In genomic region chr12:115203661-115204060, GRCh38 we compare ENCODE assay signal across 22 cellular contexts.
DNase-seq lines count a peak whose midpoint lies in the region; ATAC-seq, FAIRE-seq and TF ChIP-seq lines count a peak whose summit lies in the region.
"Had no signal": no experiment of that assay in that cellular context is flagged by ENCODE, and none has a peak within 500 bp of the region (broad histone marks: within the 10 kb centered on the region; RNA-seq: fewer than 3 reads in every experiment).

No MANE protein-coding gene starts in this region.

- H3K9ac ChIP-seq in skeletal muscle satellite cell (ENCODE audit: low read depth, low read length) (no peak overlapping the region), HepG2 (ENCODE audit: insufficient read depth, low read depth, low read length) (no peak overlapping the region)

- no peaks in the 10 kb centered on the region for H4K20me1 ChIP-seq in HepG2 (ENCODE audit: insufficient read depth, low read length)

- H3K9me3 ChIP-seq in SJCRH30 (replicated peaks) (no peaks in the 10 kb centered on the region), skeletal muscle satellite cell (replicated peaks; ENCODE audit: low read length) (no peaks in the 10 kb centered on the region), HepG2 (ENCODE audit: low read length) (no peaks in the 10 kb centered on the region)
- H3K9me3 ChIP-seq: heart right ventricle, right lobe of liver, tibial nerve had no signal

- H3K4me1 ChIP-seq in SJCRH30, result peaks cover 17% of the 10 kb centered on the region
- peaks cover 28% of the 10 kb centered on the region for H3K4me1 ChIP-seq in skeletal muscle satellite cell (ENCODE audit: control insufficient read depth, insufficient read depth, low read length)
- no peaks in the 10 kb centered on the region for H3K4me1 ChIP-seq in HepG2 (ENCODE audit: insufficient read depth, low read length)
- H3K4me1 ChIP-seq: heart right ventricle, right lobe of liver had no signal

- H3K4me3 ChIP-seq in SJCRH30, result no peak overlapping the region
- H3K4me3 ChIP-seq in fibroblast of the aortic adventitia (ENCODE audit: low read depth, low read length), result no peak overlapping the region
- H3K4me3 ChIP-seq in skeletal muscle satellite cell (ENCODE audit: low read length), result no peak overlapping the region
- H3K4me3 ChIP-seq in HepG2 (replicated peaks in 1 of 3; ENCODE audit: insufficient read depth in 1 of 3, low read depth in 2 of 3, low read length in 3 of 3), result no peak overlapping the region
- H3K4me3 ChIP-seq: heart right ventricle, right lobe of liver, tibial nerve had no signal

- WGBS in HepG2 (ENCODE audit: low lambda C conversion rate), result 9% methylated on average over 3 of the region's 3 CpGs

- ATAC-seq in HepG2, result no peak
- no peak for ATAC-seq in activated CD4-positive, alpha-beta T cell treated with anti-CD3 and anti-CD28 coated beads for 36 hours
- ATAC-seq: esophagus mucosa; heart right ventricle; right lobe of liver; stimulated activated naive CD8-positive, alpha-beta T cell treated with anti-CD3 and anti-CD28 coated beads, Interleukin-15, Interleukin-2, amounts not matched to agents 100 U/mL and 50 U/mL, for 24 hours had no signal

- H3K27me3 ChIP-seq in SJCRH30 (no peaks in the 10 kb centered on the region), skeletal muscle satellite cell (ENCODE audit: control insufficient read depth, insufficient read depth, low read length) (no peaks in the 10 kb centered on the region), HepG2 (ENCODE audit: control insufficient read depth in 1 of 2, insufficient read depth in 2 of 2, low read length in 2 of 2) (peaks cover 0 to 12% of the 10 kb centered on the region in 2 experiments; a peak in 1 of 5 replicates)
- H3K27me3 ChIP-seq: heart right ventricle, right lobe of liver, tibial nerve had no signal

- H3K27ac ChIP-seq in SJCRH30 (no peak overlapping the region), HepG2 (ENCODE audit: extremely low read length, insufficient read depth, low read length) (no peak overlapping the region)
- H3K27ac ChIP-seq: heart right ventricle, right lobe of liver, tibial nerve had no signal

- DNase-seq in GM04503 (ENCODE audit: low read depth), result peak; percentile 18
- DNase-seq in SJCRH30, result peak; percentile 32 to 63
- peak; percentile 47 for DNase-seq in fibroblast of the aortic adventitia (ENCODE audit: low read depth)
- DNase-seq in HepG2 (ENCODE audit: low spot score), result no peak
- DNase-seq in activated CD4-positive, alpha-beta T cell treated with anti-CD3 and anti-CD28 coated beads for 36 hours, result no peak
- DNase-seq in dermis blood vessel endothelial cell, result no peak
- DNase-seq in NCI-H146 treated with DMSO at 0.1 percent for 48 hours (lab: John Stamatoyannopoulos, UW; ENCODE audit: unreplicated experiment), result no peak
- DNase-seq: activated CD4-positive, alpha-beta T cell treated with anti-CD3 and anti-CD28 coated beads, Interleukin-2, amount 50 U/mL, for 1 hour; activated CD8-positive, alpha-beta memory T cell treated with anti-CD3 and anti-CD28 coated beads, Interleukin-2, amount 50 U/mL, for 4 hours; amniotic stem cell; effector CD4-positive, alpha-beta T cell; heart right ventricle; KG1; NCI-H1105 treated with DMSO at 0.1 percent for 48 hours; NCI-H524; right lobe of liver; stimulated activated CD4-positive, alpha-beta T cell treated with anti-CD3 and anti-CD28 coated beads, Interleukin-1b, Interleukin-23, amount 100 ng/mL, for 48 hours; stimulated activated naive CD8-positive, alpha-beta T cell treated with anti-CD3 and anti-CD28 coated beads, Interleukin-15, Interleukin-2, amounts not matched to agents 100 U/mL and 50 U/mL, for 24 hours had no signal

- no peak for TF ChIP-seq POLR2A in HepG2 (IDR thresholded peaks at IDR 0.05; ENCODE audit: insufficient read depth in 1 of 2, low read depth in 2 of 2, low read length in 2 of 2)

- H3K36me3 ChIP-seq in SJCRH30 (no peaks in the 10 kb centered on the region), skeletal muscle satellite cell (ENCODE audit: insufficient read depth, low read length) (no peaks in the 10 kb centered on the region), HepG2 (replicated peaks in 1 of 2; ENCODE audit: control insufficient read depth in 1 of 2, insufficient read depth in 2 of 2, low read length in 2 of 2) (no peaks in the 10 kb centered on the region)
- H3K36me3 ChIP-seq: heart right ventricle, right lobe of liver, tibial nerve had no signal

- H3K36me3 Mint-ChIP-seq in activated CD4-positive, alpha-beta T cell treated with anti-CD3 and anti-CD28 coated beads for 36 hours (ENCODE audit: low read depth), result no peaks in the 10 kb centered on the region

- no peak overlapping the region for H3K4me3 Mint-ChIP-seq in activated CD4-positive, alpha-beta T cell treated with anti-CD3 and anti-CD28 coated beads for 36 hours
- H3K4me3 Mint-ChIP-seq: B cell had no signal

- no peak for TF ChIP-seq EP300 in HepG2 (IDR thresholded peaks at IDR 0.05; ENCODE audit: low read depth in 2 of 2, low read length in 2 of 2)
- no peak for TF ChIP-seq EP300 in HepG2 (CRISPR knock-in tag; IDR thresholded peaks at IDR 0.05; ENCODE audit: borderline replicate concordance)

- intact Hi-C loops in HepG2 (cut with micrococcal nuclease; ENCODE audit: unreplicated experiment), result no loop called here
- intact Hi-C loops in activated CD4-positive, alpha-beta T cell treated with anti-CD3 and anti-CD28 coated beads for 36 hours (cut with DNase I, micrococcal nuclease), result no loop called here

- no peak overlapping the region for H2AFZ ChIP-seq in HepG2 (ENCODE audit: low read length)

- CTCF ChIA-PET in HepG2 (lab: Yijun Ruan, JAX; ENCODE audit: low intra/inter-chr PET ratio, low total read pairs), result no interaction called here
- CTCF ChIA-PET in activated CD4-positive, alpha-beta T cell treated with anti-CD3 and anti-CD28 coated beads for 36 hours (lab: Charles Lee), result no interaction called here

- H3K79me2 ChIP-seq in HepG2 (ENCODE audit: insufficient read depth, low read length), result no peaks in the 10 kb centered on the region

- no TSS peak for BruUV-seq in HepG2 (replicated peaks; lab: Mats Ljungman, UMichigan)

- FAIRE-seq in HepG2 (lab: Jason Lieb, UNC), result no peak

- no peak for TF ChIP-seq RAD21 in HepG2 (CRISPR knock-in tag; IDR thresholded peaks at IDR 0.05)

- H3K4me1 Mint-ChIP-seq in activated CD4-positive, alpha-beta T cell treated with anti-CD3 and anti-CD28 coated beads for 36 hours, result no peaks in the 10 kb centered on the region
- H3K4me1 Mint-ChIP-seq: B cell had no signal

- TF ChIP-seq CTCF in fibroblast of the aortic adventitia (IDR thresholded peaks at IDR 0.05; ENCODE audit: insufficient read depth, low read length) (no peak), HepG2 (CRISPR knock-in tag; IDR thresholded peaks at IDR 0.05) (no peak)

- no peak overlapping the region for H3K27ac Mint-ChIP-seq in activated CD4-positive, alpha-beta T cell treated with anti-CD3 and anti-CD28 coated beads for 36 hours
- H3K27ac Mint-ChIP-seq: B cell had no signal

- no peaks in the 10 kb centered on the region for H3K27me3 Mint-ChIP-seq in activated CD4-positive, alpha-beta T cell treated with anti-CD3 and anti-CD28 coated beads for 36 hours
- H3K27me3 Mint-ChIP-seq: B cell had no signal

- in situ Hi-C loops in HepG2 (cut with HindIII; ENCODE audit: extremely low pct_ligation_motif_present, low pct_unique_long_range_greater_than_20kb), result no loop called here

- POLR2A ChIA-PET in HepG2 (lab: Yijun Ruan, JAX), result no interaction called here
- POLR2A ChIA-PET in activated CD4-positive, alpha-beta T cell treated with anti-CD3 and anti-CD28 coated beads for 36 hours (lab: Charles Lee), result no interaction called here

- H3K4me2 ChIP-seq in skeletal muscle satellite cell (ENCODE audit: low read length) (peak overlapping the region; percentile 1), HepG2 (ENCODE audit: low read depth, low read length) (no peak overlapping the region)

- peaks cover 2% of the 10 kb centered on the region for H3K9me3 Mint-ChIP-seq in activated CD4-positive, alpha-beta T cell treated with anti-CD3 and anti-CD28 coated beads for 36 hours (ENCODE audit: low read depth)

TF ChIP-seq in HepG2, 621 proteins besides CTCF, POLR2A, EP300 and RAD21 (continues in another document):
- TF ChIP-seq PAWR (CRISPR knock-in tag; IDR thresholded peaks at IDR 0.05; ENCODE audit: borderline replicate concordance) (no peak), IRF2 (CRISPR knock-in tag; IDR thresholded peaks at IDR 0.05) (no peak), ZNF619 (CRISPR knock-in tag; IDR thresholded peaks at IDR 0.05) (no peak), JUNB (CRISPR knock-in tag; IDR thresholded peaks at IDR 0.05; ENCODE audit: borderline replicate concordance) (no peak), CHD2 (IDR thresholded peaks at IDR 0.05; ENCODE audit: low read depth, low read length) (no peak)
- TF ChIP-seq, protein P1, sequence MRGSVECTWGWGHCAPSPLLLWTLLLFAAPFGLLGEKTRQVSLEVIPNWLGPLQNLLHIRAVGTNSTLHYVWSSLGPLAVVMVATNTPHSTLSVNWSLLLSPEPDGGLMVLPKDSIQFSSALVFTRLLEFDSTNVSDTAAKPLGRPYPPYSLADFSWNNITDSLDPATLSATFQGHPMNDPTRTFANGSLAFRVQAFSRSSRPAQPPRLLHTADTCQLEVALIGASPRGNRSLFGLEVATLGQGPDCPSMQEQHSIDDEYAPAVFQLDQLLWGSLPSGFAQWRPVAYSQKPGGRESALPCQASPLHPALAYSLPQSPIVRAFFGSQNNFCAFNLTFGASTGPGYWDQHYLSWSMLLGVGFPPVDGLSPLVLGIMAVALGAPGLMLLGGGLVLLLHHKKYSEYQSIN (CRISPR knock-in tag; IDR thresholded peaks at IDR 0.05; ENCODE audit: borderline replicate concordance), result no peak
- TF ChIP-seq, protein P2, sequence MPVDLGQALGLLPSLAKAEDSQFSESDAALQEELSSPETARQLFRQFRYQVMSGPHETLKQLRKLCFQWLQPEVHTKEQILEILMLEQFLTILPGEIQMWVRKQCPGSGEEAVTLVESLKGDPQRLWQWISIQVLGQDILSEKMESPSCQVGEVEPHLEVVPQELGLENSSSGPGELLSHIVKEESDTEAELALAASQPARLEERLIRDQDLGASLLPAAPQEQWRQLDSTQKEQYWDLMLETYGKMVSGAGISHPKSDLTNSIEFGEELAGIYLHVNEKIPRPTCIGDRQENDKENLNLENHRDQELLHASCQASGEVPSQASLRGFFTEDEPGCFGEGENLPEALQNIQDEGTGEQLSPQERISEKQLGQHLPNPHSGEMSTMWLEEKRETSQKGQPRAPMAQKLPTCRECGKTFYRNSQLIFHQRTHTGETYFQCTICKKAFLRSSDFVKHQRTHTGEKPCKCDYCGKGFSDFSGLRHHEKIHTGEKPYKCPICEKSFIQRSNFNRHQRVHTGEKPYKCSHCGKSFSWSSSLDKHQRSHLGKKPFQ (CRISPR knock-in tag; IDR thresholded peaks at IDR 0.05; ENCODE audit: insufficient replicate concordance), result no peak

Comparison
In these comparisons a context has a peak if more than half of its experiments do, and no peak if none do; other contexts are left out.
1. DNase-seq: peak in GM04503 (single experiment), SJCRH30 (2 of 2) and fibroblast of the aortic adventitia (single experiment); none in HepG2 (single experiment), activated CD4-positive, alpha-beta T cell treated with anti-CD3 and anti-CD28 coated beads for 36 hours (single experiment), dermis blood vessel endothelial cell (single experiment) and NCI-H146 treated with DMSO at 0.1 percent for 48 hours (single experiment).